In the genomic region with DNA sequence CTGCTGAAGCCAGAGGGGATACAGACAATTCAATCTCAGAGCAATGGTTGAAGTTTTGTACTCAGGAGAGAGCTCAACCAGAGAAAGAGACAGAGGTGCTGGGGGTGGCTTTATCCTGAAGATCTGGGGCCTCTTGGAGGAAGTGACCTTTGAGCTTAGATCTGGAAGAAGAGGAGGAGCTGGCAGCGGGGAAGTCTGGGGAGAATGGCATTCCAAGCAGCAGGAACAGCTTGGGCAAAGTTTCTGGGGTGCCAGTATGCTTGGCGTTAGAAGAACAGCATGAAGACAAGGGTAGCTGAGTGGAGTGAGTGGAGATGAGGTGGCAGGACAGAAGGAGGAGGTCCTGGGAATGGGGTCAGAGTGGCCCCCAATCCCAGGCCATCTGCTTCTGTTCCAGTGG, we compare ENCODE assay signal across 12 cellular contexts. TPM values are rescaled to one million over a fixed set of nuclear protein-coding genes. Genes with fewer than 3 reads are reported as not detected.
DNase-seq lines count a peak whose midpoint lies in the region; ATAC-seq and TF ChIP-seq lines count a peak whose summit lies in the region.
"Had no signal": no experiment of that assay in that cellular context is flagged by ENCODE, and none has a peak within 500 bp of the region (broad histone marks: within the 10 kb centered on the region; RNA-seq: fewer than 3 reads in every experiment).

No MANE protein-coding gene starts in this region.

- intact Hi-C loops in activated CD8-positive, alpha-beta T cell treated with anti-CD3 and anti-CD28 coated beads for 36 hours (cut with micrococcal nuclease) = no loop called here
- intact Hi-C loops in posterior cingulate gyrus (cut with DNase I) = no loop called here

- H3K27me3 ChIP-seq in iPS-20b (ENCODE audit: insufficient read depth, low read length) = peaks cover 41% of the 10 kb centered on the region

- no peak for TF ChIP-seq CTCF in activated CD8-positive, alpha-beta T cell treated with anti-CD3 and anti-CD28 coated beads for 36 hours (IDR thresholded peaks at IDR 0.05)

- H3K36me3 Mint-ChIP-seq in T-helper 1 cell treated with Interleukin-12 subunit alpha and Interleukin-12 subunit beta and Interleukin-4 antibody, amounts not matched to agents 30 μg/mL and 1 μg/mL, for 36 hours (ENCODE audit: low read depth) = no peaks in the 10 kb centered on the region
- H3K36me3 Mint-ChIP-seq in activated CD8-positive, alpha-beta T cell treated with anti-CD3 and anti-CD28 coated beads for 36 hours (ENCODE audit: low read depth) = peaks cover 11% of the 10 kb centered on the region
- peaks cover 18 to 40% of the 10 kb centered on the region in 2 donors for H3K36me3 Mint-ChIP-seq in stimulated activated naive B cell treated with anti-CD40 and anti-IgM and Interleukin-4, amounts not matched to agents 10 μg/mL and 1 μg/mL and 100 μg/mL, for 72 hours

- CTCF ChIA-PET in activated CD8-positive, alpha-beta T cell treated with anti-CD3 and anti-CD28 coated beads for 36 hours (lab: Charles Lee) = interaction anchor here (0.6 to 3.9 kb wide), 10 partner anchors 8 to 220 kb away, joined by 3 to 20 read pairs (median 3); a partner anchor contains a TSS

- no peak overlapping the region for H3K9ac ChIP-seq in iPS-20b (ENCODE audit: low read depth, low read length)

- H3K36me3 ChIP-seq in iPS-20b (ENCODE audit: insufficient read depth, low read depth, low read length) = no peaks in the 10 kb centered on the region

- H3K4me1 Mint-ChIP-seq in T-helper 1 cell treated with Interleukin-12 subunit alpha and Interleukin-12 subunit beta and Interleukin-4 antibody, amounts not matched to agents 30 μg/mL and 1 μg/mL, for 36 hours (ENCODE audit: low read depth) = peaks cover 15% of the 10 kb centered on the region
- H3K4me1 Mint-ChIP-seq in activated CD8-positive, alpha-beta T cell treated with anti-CD3 and anti-CD28 coated beads for 36 hours (ENCODE audit: low read depth) = peaks cover 26% of the 10 kb centered on the region
- peaks cover 39 to 78% of the 10 kb centered on the region in 2 donors for H3K4me1 Mint-ChIP-seq in stimulated activated naive B cell treated with anti-CD40 and anti-IgM and Interleukin-4, amounts not matched to agents 10 μg/mL and 1 μg/mL and 100 μg/mL, for 72 hours

- peak overlapping the region; percentile 77 for H3K4me3 Mint-ChIP-seq in T-helper 1 cell treated with Interleukin-12 subunit alpha and Interleukin-12 subunit beta and Interleukin-4 antibody, amounts not matched to agents 30 μg/mL and 1 μg/mL, for 36 hours
- peak overlapping the region; percentile 54 for H3K4me3 Mint-ChIP-seq in activated CD8-positive, alpha-beta T cell treated with anti-CD3 and anti-CD28 coated beads for 36 hours
- H3K4me3 Mint-ChIP-seq in stimulated activated naive B cell treated with anti-CD40 and anti-IgM and Interleukin-4, amounts not matched to agents 10 μg/mL and 1 μg/mL and 100 μg/mL, for 72 hours = peak overlapping the region; percentile 73 to 79

- H3K4me3 ChIP-seq in iPS-20b (ENCODE audit: low read length) = peak overlapping the region; percentile 76; the same call in 1 of the 2 replicates

- H3K4me1 ChIP-seq in iPS-20b (ENCODE audit: insufficient read depth, low read length) = no peaks in the 10 kb centered on the region; the same call in 1 of the 2 replicates

- POLR2A ChIA-PET in activated CD8-positive, alpha-beta T cell treated with anti-CD3 and anti-CD28 coated beads for 36 hours (lab: Charles Lee) = interaction anchor here (0.8 to 2.9 kb wide), 8 partner anchors 10 to 115 kb away, joined by 3 to 11 read pairs (median 4); a partner anchor contains a TSS

- H3K9me3 Mint-ChIP-seq in T-helper 1 cell treated with Interleukin-12 subunit alpha and Interleukin-12 subunit beta and Interleukin-4 antibody, amounts not matched to agents 30 μg/mL and 1 μg/mL, for 36 hours = no peaks in the 10 kb centered on the region
- no peaks in the 10 kb centered on the region for H3K9me3 Mint-ChIP-seq in activated CD8-positive, alpha-beta T cell treated with anti-CD3 and anti-CD28 coated beads for 36 hours
- H3K9me3 Mint-ChIP-seq in stimulated activated naive B cell treated with anti-CD40 and anti-IgM and Interleukin-4, amounts not matched to agents 10 μg/mL and 1 μg/mL and 100 μg/mL, for 72 hours = no peaks in the 10 kb centered on the region

- no peaks in the 10 kb centered on the region for H3K9me3 ChIP-seq in iPS-20b (ENCODE audit: insufficient read depth, low read depth, low read length)

- H3K27me3 Mint-ChIP-seq in T-helper 1 cell treated with Interleukin-12 subunit alpha and Interleukin-12 subunit beta and Interleukin-4 antibody, amounts not matched to agents 30 μg/mL and 1 μg/mL, for 36 hours (ENCODE audit: low read depth) = no peaks in the 10 kb centered on the region
- no peaks in the 10 kb centered on the region for H3K27me3 Mint-ChIP-seq in activated CD8-positive, alpha-beta T cell treated with anti-CD3 and anti-CD28 coated beads for 36 hours
- H3K27me3 Mint-ChIP-seq in stimulated activated naive B cell treated with anti-CD40 and anti-IgM and Interleukin-4, amounts not matched to agents 10 μg/mL and 1 μg/mL and 100 μg/mL, for 72 hours = no peaks in the 10 kb centered on the region

- H3K27ac ChIP-seq in iPS-20b (ENCODE audit: low read length) = no peak overlapping the region
- H3K27ac ChIP-seq: 22Rv1 had no signal

- DNase-seq in T-helper 1 cell (no peak), NCI-H1417 treated with DMSO at 0.1 percent for 48 hours (lab: John Stamatoyannopoulos, UW) (no peak), posterior cingulate gyrus (no peak)
- no peak for DNase-seq in activated CD8-positive, alpha-beta T cell treated with anti-CD3 and anti-CD28 coated beads for 36 hours
- DNase-seq in stimulated activated naive B cell treated with anti-CD40 and anti-IgM and Interleukin-4, amounts not matched to agents 10 μg/mL and 1 μg/mL and 100 μg/mL, for 72 hours = no peak
- DNase-seq: NCI-H187; stimulated activated CD4-positive, alpha-beta T cell treated with anti-CD3 and anti-CD28 coated beads, Interleukin-12 subunit alpha, Interleukin-12 subunit beta, amount 100 ng/mL, for 4 hours; stimulated activated naive CD4-positive, alpha-beta T cell treated with Interleukin-2 at 50 U/mL for 16 hours had no signal

- no peak for ATAC-seq in activated CD8-positive, alpha-beta T cell treated with anti-CD3 and anti-CD28 coated beads for 36 hours
- ATAC-seq in stimulated activated naive B cell treated with anti-CD40 and anti-IgM and Interleukin-4, amounts not matched to agents 10 μg/mL and 1 μg/mL and 100 μg/mL, for 72 hours (replicated peaks) = no peak
- no peak for ATAC-seq in HG03521 (IDR thresholded peaks at IDR 0.05; ENCODE audit: unreplicated experiment)

- no peak overlapping the region for H3K27ac Mint-ChIP-seq in T-helper 1 cell treated with Interleukin-12 subunit alpha and Interleukin-12 subunit beta and Interleukin-4 antibody, amounts not matched to agents 30 μg/mL and 1 μg/mL, for 36 hours
- H3K27ac Mint-ChIP-seq in activated CD8-positive, alpha-beta T cell treated with anti-CD3 and anti-CD28 coated beads for 36 hours = peak overlapping the region; percentile 22
- peak overlapping the region; percentile 77 for H3K27ac Mint-ChIP-seq in stimulated activated naive B cell treated with anti-CD40 and anti-IgM and Interleukin-4, amounts not matched to agents 10 μg/mL and 1 μg/mL and 100 μg/mL, for 72 hours

RNA-seq across cellular contexts. Expression of a gene that starts 11.3 kb away (rescaled TPM):
- 10 to 100 TPM; 23.1 to 23.3 TPM for total RNA-seq in activated CD8-positive, alpha-beta T cell treated with anti-CD3 and anti-CD28 coated beads for 36 hours

RNA-seq across cellular contexts. Expression of a gene that starts 22.2 kb away (rescaled TPM):
- total RNA-seq in activated CD8-positive, alpha-beta T cell treated with anti-CD3 and anti-CD28 coated beads for 36 hours = 10 to 100 TPM; 25.6 to 27.2 TPM

RNA-seq across cellular contexts. Expression of a gene that starts 44.1 kb away (rescaled TPM):
- total RNA-seq in activated CD8-positive, alpha-beta T cell treated with anti-CD3 and anti-CD28 coated beads for 36 hours = 10 to 100 TPM; 15.0 to 15.8 TPM
